ENCODE assay signal across 8 cellular contexts in the genomic region with DNA sequence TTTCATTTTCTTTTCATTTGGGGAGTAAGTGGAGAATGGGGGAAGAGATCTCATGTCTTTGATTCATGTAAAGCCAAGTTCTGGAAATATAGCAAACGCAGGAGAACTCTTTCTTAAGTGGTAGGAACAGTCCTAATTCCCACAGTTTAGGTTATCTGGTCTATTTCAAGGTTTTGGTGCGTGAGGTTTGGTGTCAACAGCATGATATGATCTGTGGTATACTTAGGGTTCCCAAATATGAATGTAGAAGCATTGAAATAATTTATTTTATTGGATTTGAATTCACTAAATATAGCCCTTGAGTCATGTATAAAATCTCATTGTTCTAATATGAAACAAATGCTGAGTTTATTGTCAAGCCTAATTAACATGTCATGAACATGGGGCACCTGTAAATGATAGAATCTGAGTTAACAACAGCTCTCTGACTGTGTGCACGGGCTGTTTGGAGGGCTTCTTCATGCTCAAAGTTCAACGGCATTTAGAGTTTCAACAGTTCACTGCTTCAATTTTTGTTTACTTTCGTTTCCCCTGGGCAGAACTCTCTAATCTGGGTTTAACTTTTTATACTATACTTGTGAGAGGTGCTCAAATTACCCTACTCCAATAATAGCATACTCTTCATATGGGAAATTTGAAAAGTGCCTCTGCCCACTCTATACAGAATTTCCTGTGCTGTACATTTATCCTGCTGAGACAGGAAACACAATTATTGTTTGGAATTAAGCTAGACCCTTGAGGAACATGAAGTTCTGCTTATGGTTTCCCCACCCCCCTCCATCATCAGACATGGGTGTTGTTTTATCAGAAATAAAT.
DNase-seq lines count a peak whose midpoint lies in the region; ATAC-seq and TF ChIP-seq lines count a peak whose summit lies in the region.

No MANE protein-coding gene starts in this region.

- no peaks in the 10 kb centered on the region for H3K27me3 ChIP-seq in CD8-positive, alpha-beta memory T cell (ENCODE audit: insufficient read depth, low read length, poor library complexity, severe bottlenecking)
- H3K27me3 ChIP-seq in neuron (ENCODE audit: insufficient read depth, low read length) (no peaks in the 10 kb centered on the region), H9 (ENCODE audit: insufficient read depth, low read length) (no peaks in the 10 kb centered on the region)

- H3K9ac ChIP-seq in H9 (ENCODE audit: extremely low read depth, insufficient read length, low read length), result no peak overlapping the region

- no peaks in the 10 kb centered on the region for H3K27me3 Mint-ChIP-seq in CD8-positive, alpha-beta memory T cell
- H3K27me3 Mint-ChIP-seq in effector memory CD8-positive, alpha-beta T cell, result no peaks in the 10 kb centered on the region
- no peaks in the 10 kb centered on the region for H3K27me3 Mint-ChIP-seq in H9 (ENCODE audit: low read depth)

- no peak overlapping the region for H3K18ac ChIP-seq in H9 (ENCODE audit: insufficient read length, low read depth, low read length)

- H3K36me3 ChIP-seq in CD8-positive, alpha-beta memory T cell (ENCODE audit: insufficient read depth, low read length), result no peaks in the 10 kb centered on the region
- H3K36me3 ChIP-seq in neuron (ENCODE audit: insufficient read depth, low read length), result no peaks in the 10 kb centered on the region

- no peak overlapping the region for H3K56ac ChIP-seq in H9 (ENCODE audit: insufficient read length, low read depth, low read length)

- WGBS in H9 (ENCODE audit: extremely low coverage, insufficient read length, low lambda C conversion rate), result no CpG with 5 or more reads among the region's 5 CpGs

- no peaks in the 10 kb centered on the region for H3K79me1 ChIP-seq in H9 (ENCODE audit: insufficient read depth, low read depth, low read length, poor library complexity, severe bottlenecking)

- peak overlapping the region; percentile 68 for H3K27ac ChIP-seq in CD8-positive, alpha-beta memory T cell (ENCODE audit: low read depth, low read length)
- no peak overlapping the region for H3K27ac ChIP-seq in H9 (ENCODE audit: insufficient read length, low read depth, low read length)
- no peak overlapping the region for H3K27ac ChIP-seq in substantia nigra (ENCODE audit: low read depth, low read length, poor library complexity, severe bottlenecking)

- no peaks in the 10 kb centered on the region for H3K23me2 ChIP-seq in H9 (ENCODE audit: insufficient read length, low read depth, low read length, poor library complexity, severe bottlenecking)

- no peak overlapping the region for H2AK5ac ChIP-seq in H9 (ENCODE audit: insufficient read length, low read length)

- ATAC-seq in GM21515 (IDR thresholded peaks at IDR 0.05; ENCODE audit: unreplicated experiment) (peak; percentile 50), GM19328 (IDR thresholded peaks at IDR 0.05; ENCODE audit: unreplicated experiment) (no peak)
- ATAC-seq in effector memory CD8-positive, alpha-beta T cell (replicated peaks), result peak; percentile 56

- no peaks in the 10 kb centered on the region for H3K9me3 ChIP-seq in CD8-positive, alpha-beta memory T cell (ENCODE audit: low read length)
- H3K9me3 ChIP-seq in neuron (ENCODE audit: low read length), result no peaks in the 10 kb centered on the region
- no peaks in the 10 kb centered on the region for H3K9me3 ChIP-seq in H9 (ENCODE audit: control insufficient read depth, low read depth, low read length)

- H4K20me1 ChIP-seq in H9 (ENCODE audit: control insufficient read depth, insufficient read depth, insufficient read length), result no peaks in the 10 kb centered on the region

- peaks cover 0 to 4% (median 0%) of the 10 kb centered on the region in 3 donors for H3K36me3 Mint-ChIP-seq in CD8-positive, alpha-beta memory T cell
- H3K36me3 Mint-ChIP-seq in effector memory CD8-positive, alpha-beta T cell (ENCODE audit: insufficient read depth), result peaks cover 2% of the 10 kb centered on the region
- no peaks in the 10 kb centered on the region for H3K36me3 Mint-ChIP-seq in H9 (ENCODE audit: insufficient read depth in 1 of 3, low read depth in 3 of 3)

- H3K4ac ChIP-seq in H9 (ENCODE audit: low read depth, low read length), result no peak overlapping the region

- H3K4me3 ChIP-seq in CD8-positive, alpha-beta memory T cell (ENCODE audit: low read length), result peak overlapping the region; percentile 65
- no peak overlapping the region for H3K4me3 ChIP-seq in neuron (ENCODE audit: low read length)

- H4K5ac ChIP-seq in H9 (ENCODE audit: insufficient read length, low read depth, low read length), result no peak overlapping the region

- H2BK120ac ChIP-seq in H9 (ENCODE audit: low read depth, low read length, poor library complexity, severe bottlenecking), result no peak overlapping the region

- TF ChIP-seq CTCF in H9 (conservative IDR thresholded peaks at IDR 0.05), result no peak

- no peak overlapping the region for H3K14ac ChIP-seq in H9 (ENCODE audit: insufficient read depth, low read length)

- peaks cover 52 to 82% (median 77%) of the 10 kb centered on the region in 3 donors for H3K4me1 Mint-ChIP-seq in CD8-positive, alpha-beta memory T cell
- peaks cover 21 to 51% of the 10 kb centered on the region in 2 donors for H3K4me1 Mint-ChIP-seq in effector memory CD8-positive, alpha-beta T cell (ENCODE audit: low read depth in 2 of 2)
- peaks cover 30 to 42% of the 10 kb centered on the region in 2 experiments for H3K4me1 Mint-ChIP-seq in H9

- H2BK15ac ChIP-seq in H9 (ENCODE audit: low read depth, low read length), result no peak overlapping the region

- H2BK12ac ChIP-seq in H9 (ENCODE audit: insufficient read length, low read depth, low read length), result no peak overlapping the region

- DNase-seq in CD8-positive, alpha-beta memory T cell, result peak in 1 of 5 donors; percentile 17
- DNase-seq in OCI-M1 (lab: John Stamatoyannopoulos, UW), result peak; percentile 67
- no peak for DNase-seq in effector memory CD8-positive, alpha-beta T cell
- DNase-seq in H9, result no peak
- no peak for DNase-seq in substantia nigra (lab: John Stamatoyannopoulos, UW)

- H4K91ac ChIP-seq in H9 (ENCODE audit: insufficient read length, low read depth, low read length), result no peak overlapping the region

- H3K9me3 Mint-ChIP-seq in CD8-positive, alpha-beta memory T cell, result peaks cover 0 to 2% (median 0%) of the 10 kb centered on the region in 5 donors
- H3K9me3 Mint-ChIP-seq in effector memory CD8-positive, alpha-beta T cell, result no peaks in the 10 kb centered on the region
- no peaks in the 10 kb centered on the region; a peak in 1 of 5 replicates for H3K9me3 Mint-ChIP-seq in H9

- POLR2A ChIA-PET in CD8-positive, alpha-beta memory T cell (lab: Charles Lee), result interaction anchor here (0.6 kb wide), 1 partner anchor 10 kb away, joined by 3 read pairs; no protein-coding TSS in a partner anchor

- no peak overlapping the region for H2BK5ac ChIP-seq in H9 (ENCODE audit: insufficient read length, low read length)

- H4K8ac ChIP-seq in H9 (replicated peaks; ENCODE audit: insufficient read length, low read depth, low read length), result no peak overlapping the region

- H3K27ac Mint-ChIP-seq in CD8-positive, alpha-beta memory T cell, result peak overlapping the region; percentile 79 to 98 (median 96)
- H3K27ac Mint-ChIP-seq in effector memory CD8-positive, alpha-beta T cell, result peak overlapping the region; percentile 38 to 96
- H3K27ac Mint-ChIP-seq in H9, result no peak overlapping the region; a peak in 1 of 7 replicates

- no peak overlapping the region for H2BK20ac ChIP-seq in H9 (ENCODE audit: low read depth, low read length, poor library complexity, severe bottlenecking)

- no peak overlapping the region for H3T11ph ChIP-seq in H9 (ENCODE audit: low read length)

- peaks cover 50% of the 10 kb centered on the region for H3K4me1 ChIP-seq in CD8-positive, alpha-beta memory T cell (ENCODE audit: insufficient read depth, low read length)
- H3K4me1 ChIP-seq in neuron (ENCODE audit: insufficient read depth, low read length), result peaks cover 20% of the 10 kb centered on the region
- peaks cover 8% of the 10 kb centered on the region; the same call in 1 of the 2 replicates for H3K4me1 ChIP-seq in H9 (ENCODE audit: insufficient read depth, low read length)

- no peaks in the 10 kb centered on the region for H3K79me2 ChIP-seq in H9 (ENCODE audit: insufficient read depth, low read length)

- H2AFZ ChIP-seq in neuron (ENCODE audit: low read depth, low read length) (peak overlapping the region; percentile 94), H9 (ENCODE audit: low read length) (no peak overlapping the region)

- CTCF ChIA-PET in CD8-positive, alpha-beta memory T cell (lab: Charles Lee), result interaction anchor here (0.6 to 1.7 kb wide), 3 partner anchors 13 to 128 kb away, joined by 3 to 4 read pairs (median 3); no protein-coding TSS in a partner anchor

- H3K4me2 ChIP-seq in H9 (ENCODE audit: insufficient read depth, insufficient read length, low read length), result no peak overlapping the region

- H3K23ac ChIP-seq in H9 (ENCODE audit: insufficient read length, low read depth, low read length), result no peak overlapping the region

- H3K4me3 Mint-ChIP-seq in CD8-positive, alpha-beta memory T cell, result peak overlapping the region; percentile 77 to 91 (median 85)
- peak overlapping the region; percentile 60 to 82 for H3K4me3 Mint-ChIP-seq in effector memory CD8-positive, alpha-beta T cell
- H3K4me3 Mint-ChIP-seq in H9, result no peak overlapping the region

Comparison
In these comparisons a context has a peak if more than half of its experiments do, and no peak if none do; other contexts are left out.
1. H3K27ac Mint-ChIP-seq: peak in CD8-positive, alpha-beta memory T cell (8 of 8) and effector memory CD8-positive, alpha-beta T cell (2 of 2); none in H9 (0 of 3).
2. H3K4me3 Mint-ChIP-seq: peak in CD8-positive, alpha-beta memory T cell (7 of 7) and effector memory CD8-positive, alpha-beta T cell (2 of 2); none in H9 (0 of 2).